ENCODE assay signal across 2 cellular contexts in the genomic region with DNA sequence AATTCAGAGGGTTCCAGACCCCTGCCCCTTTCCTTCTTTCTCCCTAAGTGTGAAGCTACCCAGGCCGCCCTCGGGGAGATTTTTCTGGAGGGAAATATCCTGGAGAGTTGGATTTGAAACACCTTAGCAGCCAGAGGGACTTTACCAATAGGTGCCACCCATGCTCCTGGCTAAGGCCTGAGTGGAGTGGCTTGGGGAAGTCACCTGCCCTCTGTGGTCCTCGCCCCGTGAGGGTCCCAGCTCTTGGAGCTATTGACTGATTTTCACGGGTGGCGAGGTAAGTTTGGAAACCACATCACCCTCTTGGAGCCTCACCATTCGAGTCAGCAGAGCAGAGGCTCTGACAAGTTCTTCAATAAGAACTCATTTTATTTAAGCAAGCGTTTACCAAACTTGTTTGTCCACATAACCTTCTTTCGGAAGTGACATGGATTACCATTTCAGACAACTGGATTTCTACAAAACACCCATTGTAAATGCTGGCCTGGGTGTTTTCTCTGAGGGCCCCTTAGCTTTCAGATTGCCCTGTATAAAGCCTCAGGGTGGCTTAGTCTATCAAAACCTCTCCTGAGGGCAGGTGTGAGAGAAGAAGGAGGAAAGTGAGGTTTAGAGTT.
TF ChIP-seq lines count a peak whose summit lies in the region.

No MANE protein-coding gene starts in this region.

TF ChIP-seq in SK-N-SH, 30 proteins besides CTCF, POLR2A, EP300 and RAD21 (continued from another document):
- TF ChIP-seq USF1 (IDR thresholded peaks at IDR 0.05; ENCODE audit: borderline replicate concordance, low read depth) = no peak
- TF ChIP-seq EZH2phosphoT487 (IDR thresholded peaks at IDR 0.05; ENCODE audit: borderline replicate concordance, low read depth) = no peak
- TF ChIP-seq MXI1 (IDR thresholded peaks at IDR 0.05; ENCODE audit: low read depth, low read length) = no peak
- no peak for TF ChIP-seq JUND (IDR thresholded peaks at IDR 0.05)
- no peak for TF ChIP-seq SMC3 (IDR thresholded peaks at IDR 0.05; ENCODE audit: low read depth, low read length)
- no peak for TF ChIP-seq PBX3 (IDR thresholded peaks at IDR 0.05)

TF ChIP-seq in SK-N-SH treated with all-trans-retinoic acid at 6 μM for 48 hours, 23 proteins besides CTCF, POLR2A, EP300 and RAD21 (continued from another document):
- TF ChIP-seq ISL1 (CRISPR knock-in tag; IDR thresholded peaks at IDR 0.05) = no peak
- no peak for TF ChIP-seq ARNTL (CRISPR knock-in tag; IDR thresholded peaks at IDR 0.05; ENCODE audit: borderline replicate concordance, low read depth)
- no peak for TF ChIP-seq ZFP3 (CRISPR knock-in tag; IDR thresholded peaks at IDR 0.05)
- no peak for TF ChIP-seq PPARA (CRISPR knock-in tag; IDR thresholded peaks at IDR 0.05; ENCODE audit: borderline replicate concordance)
- TF ChIP-seq ZC3H10 (CRISPR knock-in tag; IDR thresholded peaks at IDR 0.05) = no peak
